16 cellular contexts compared by ENCODE assay signal in the genomic region with DNA sequence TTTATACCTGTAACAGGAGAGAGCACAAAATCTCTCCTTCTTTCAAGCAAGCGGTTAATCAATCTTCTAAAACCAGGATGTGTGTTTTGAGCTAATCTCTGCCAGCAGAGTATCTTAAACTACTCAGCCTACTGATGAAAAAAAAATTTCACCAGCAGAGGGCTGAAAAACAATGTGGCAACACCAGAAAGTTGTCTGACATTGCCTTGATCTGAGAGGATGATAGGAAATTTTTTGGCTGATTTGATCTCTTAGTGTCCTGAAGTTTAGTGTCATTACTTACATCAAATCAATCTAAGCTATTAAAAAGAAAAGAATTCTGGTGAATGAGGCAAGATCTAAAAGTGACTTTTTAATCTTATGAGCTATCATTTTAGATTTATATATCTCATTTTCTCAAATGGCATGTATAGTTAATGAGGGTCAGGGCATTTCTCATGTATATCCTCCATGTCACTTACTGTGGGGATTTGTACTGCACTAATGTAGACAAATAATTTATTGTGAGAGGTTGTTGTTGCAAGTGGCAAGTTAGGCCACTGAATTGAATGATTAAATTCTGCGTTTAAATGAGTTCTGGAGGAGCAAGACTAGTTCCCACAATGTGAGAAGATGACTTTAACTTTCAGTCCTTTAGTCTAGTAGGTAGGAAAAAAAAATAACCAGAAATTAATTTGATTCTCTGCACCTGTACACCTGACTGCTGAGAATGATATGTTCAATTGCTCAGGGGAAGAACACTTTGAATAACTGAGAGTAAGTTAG. TPM values are rescaled to one million over a fixed set of nuclear protein-coding genes. Genes with fewer than 3 reads are reported as not detected.
DNase-seq lines count a peak whose midpoint lies in the region; ATAC-seq, FAIRE-seq and TF ChIP-seq lines count a peak whose summit lies in the region.
"Had no signal": no experiment of that assay in that cellular context is flagged by ENCODE, and none has a peak within 500 bp of the region (broad histone marks: within the 10 kb centered on the region; RNA-seq: fewer than 3 reads in every experiment).

No MANE protein-coding gene starts in this region.

- H3K79me2 ChIP-seq in osteoblast (ENCODE audit: insufficient read depth, low read length), result no peaks in the 10 kb centered on the region

- TF ChIP-seq EP300 in sigmoid colon (IDR thresholded peaks at IDR 0.05), result no peak

- DNase-seq in D721Med (ENCODE audit: insufficient read length, low spot score), result no peak
- DNase-seq in RPMI7951 (ENCODE audit: low read depth), result peak; percentile 15
- DNase-seq in epithelial cell of prostate (ENCODE audit: low read depth, low spot score), result no peak
- no peak for DNase-seq in osteoblast (ENCODE audit: insufficient read length, low spot score, missing footprints)
- DNase-seq in occipital lobe (lab: John Stamatoyannopoulos, UW), result no peak
- no peak for DNase-seq in sigmoid colon
- DNase-seq: activated naive CD8-positive, alpha-beta T cell treated with anti-CD3 and anti-CD28 coated beads, Interleukin-2, amount 50 U/mL, for 24 hours; DMS153; head of caudate nucleus; NCI-H2029 treated with DMSO at 0.1 percent for 48 hours; SHP77; stimulated activated CD4-positive, alpha-beta T cell treated with anti-CD3 and anti-CD28 coated beads, Interleukin-4, amount 100 ng/mL, for 24 hours had no signal

- H3K36me3 ChIP-seq in osteoblast (ENCODE audit: insufficient read depth, low read length) (peaks cover 31% of the 10 kb centered on the region), sigmoid colon (peaks cover 0 to 32% (median 20%) of the 10 kb centered on the region in 4 donors)

- peaks cover 29% of the 10 kb centered on the region for H4K20me1 ChIP-seq in osteoblast (ENCODE audit: insufficient read depth, low read length)

- ATAC-seq in GM18867 (IDR thresholded peaks at IDR 0.05; ENCODE audit: unreplicated experiment) (no peak), HG03108 (IDR thresholded peaks at IDR 0.05; ENCODE audit: unreplicated experiment) (no peak)
- ATAC-seq: activated naive CD8-positive, alpha-beta T cell treated with anti-CD3 and anti-CD28 coated beads, Interleukin-2, amount 50 U/mL, for 24 hours had no signal

- intact Hi-C loops in sigmoid colon (cut with DNase I), result no loop called here

- H3K4me2 ChIP-seq in osteoblast (ENCODE audit: insufficient read depth, low read length), result no peak overlapping the region

- H3K4me1 ChIP-seq in osteoblast (ENCODE audit: insufficient read depth, low read length) (peaks cover 14% of the 10 kb centered on the region), sigmoid colon (peaks cover 0 to under 1% (median 0%) of the 10 kb centered on the region in 4 donors)

- no peak for FAIRE-seq in D721Med (lab: Jason Lieb, UNC)

- peak overlapping the region; percentile 76 for H3K27ac ChIP-seq in epithelial cell of prostate
- H3K27ac ChIP-seq in osteoblast (ENCODE audit: low read depth, low read length), result peak overlapping the region; percentile 21
- H3K27ac ChIP-seq in sigmoid colon, result no peak overlapping the region
- H3K27ac ChIP-seq: HL-60, tibial nerve had no signal

- H3K4me3 ChIP-seq in osteoblast (ENCODE audit: insufficient read depth, low read length), result no peak overlapping the region
- no peak overlapping the region for H3K4me3 ChIP-seq in sigmoid colon
- H3K4me3 ChIP-seq: tibial nerve had no signal

- TF ChIP-seq CTCF in D721Med (IDR thresholded peaks at IDR 0.05; ENCODE audit: insufficient read depth, missing control alignments), result peak; percentile 0
- TF ChIP-seq CTCF in osteoblast (IDR thresholded peaks at IDR 0.05; ENCODE audit: extremely low read depth, low read depth, low read length), result peak; percentile 52
- TF ChIP-seq CTCF in sigmoid colon (IDR thresholded peaks at IDR 0.05), result no peak

- 89 to 92% methylated on average over 2 of the region's 2 CpGs for WGBS in sigmoid colon, 2 donors

- H3K27me3 ChIP-seq in osteoblast (ENCODE audit: insufficient read depth, low read length), result no peaks in the 10 kb centered on the region
- no peaks in the 10 kb centered on the region for H3K27me3 ChIP-seq in sigmoid colon
- H3K27me3 ChIP-seq: tibial nerve had no signal

- TF ChIP-seq POLR2A in sigmoid colon (IDR thresholded peaks at IDR 0.05), result no peak

- H3K9me3 ChIP-seq in osteoblast (ENCODE audit: low read depth, low read length) (no peaks in the 10 kb centered on the region), sigmoid colon (no peaks in the 10 kb centered on the region)
- H3K9me3 ChIP-seq: tibial nerve had no signal

- H2AFZ ChIP-seq in osteoblast (ENCODE audit: low read length), result no peak overlapping the region

RNA-seq across cellular contexts. Expression of gene ADAMTS1, which starts 10.8 kb away (rescaled TPM):
- total RNA-seq in RPMI7951 (2014; rRNA removed; shearing (Covaris generic)), result 6.8 and 8.7 TPM in 2 replicates
- total RNA-seq in osteoblast (182 and 243 TPM in 2 replicates), occipital lobe (7.5 TPM), sigmoid colon (100 to 1,000 TPM in 3 of 4 donors, 10 to 100 TPM in 1; 68.1 to 116 (median 105) TPM)
- polyA plus RNA-seq in sigmoid colon, result 10 to 100 TPM in 2 of 3 donors, 1 to 10 TPM in 1; 4.6 to 29.6 (median 13.2) TPM

Comparison
In these comparisons a context has a peak if more than half of its experiments do, and no peak if none do; other contexts are left out.
1. CTCF ChIP-seq: peak in D721Med (single experiment) and osteoblast (single experiment); none in sigmoid colon (0 of 4).
2. H3K27ac ChIP-seq: peak in epithelial cell of prostate (single experiment) and osteoblast (single experiment); none in sigmoid colon (0 of 4).